ENCODE assay signal across 10 cellular contexts in the genomic region with DNA sequence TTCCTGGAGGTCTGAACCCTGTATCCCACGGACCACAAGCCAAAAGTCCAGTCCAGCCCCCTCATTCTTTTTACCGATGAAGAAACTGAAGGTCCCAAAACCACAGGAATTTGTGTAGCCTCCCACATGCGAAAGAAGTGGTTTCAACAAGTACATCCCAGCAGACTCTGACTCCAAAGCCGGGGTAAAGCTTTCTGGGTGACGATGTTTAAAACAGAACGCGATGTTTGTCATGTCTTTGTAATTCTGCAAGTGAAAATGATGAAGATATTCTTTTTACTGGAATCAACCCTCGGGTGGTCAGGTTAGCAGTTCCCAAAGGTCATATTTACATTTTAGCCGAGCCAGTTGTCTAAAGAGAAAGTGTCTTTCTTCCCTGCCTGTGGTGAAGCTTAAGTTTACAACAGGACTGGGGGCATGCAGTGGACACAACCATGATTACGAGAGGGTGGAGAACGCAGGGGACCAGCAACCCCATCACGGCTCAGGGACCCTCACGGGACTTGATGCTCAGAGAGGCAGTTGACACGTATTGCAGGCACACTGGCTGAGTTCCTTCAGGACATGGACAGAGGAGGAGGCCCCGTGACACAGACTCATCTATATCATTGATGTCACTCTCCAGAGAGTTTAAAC. TPM values are rescaled to one million over a fixed set of nuclear protein-coding genes. Genes with fewer than 3 reads are reported as not detected.
DNase-seq lines count a peak whose midpoint lies in the region; TF ChIP-seq lines count a peak whose summit lies in the region.
"Had no signal": no experiment of that assay in that cellular context is flagged by ENCODE, and none has a peak within 500 bp of the region (broad histone marks: within the 10 kb centered on the region; RNA-seq: fewer than 3 reads in every experiment).

No MANE protein-coding gene starts in this region.

- no peak for TF ChIP-seq CTCF in GM12865 (IDR thresholded peaks at IDR 0.05; ENCODE audit: insufficient read depth, low read depth, low read length, missing control alignments)
- TF ChIP-seq CTCF in neural crest cell (conservative IDR thresholded peaks at IDR 0.05), result no peak
- no peak for TF ChIP-seq CTCF in WERI-Rb-1 (IDR thresholded peaks at IDR 0.05; ENCODE audit: low read depth, low read length)
- no peak for TF ChIP-seq CTCF in type B pancreatic cell (conservative IDR thresholded peaks at IDR 0.05)

- H3K27ac ChIP-seq in WERI-Rb-1, result no peak overlapping the region

- H3K27me3 Mint-ChIP-seq in activated T-helper 1 cell treated with anti-CD3 and anti-CD28 coated beads, Interleukin-12 subunit alpha, Interleukin-12 subunit beta, Interleukin-2, Interleukin-4 antibody, amounts not matched to agents 30 ng/mL and 10 ng/mL and 1 ng/mL, durations not matched to agents 14 hours and 24 hours and 36 hours (ENCODE audit: insufficient read depth), result no peaks in the 10 kb centered on the region
- H3K27me3 Mint-ChIP-seq in neural crest cell (ENCODE audit: low read depth), result no peaks in the 10 kb centered on the region
- H3K27me3 Mint-ChIP-seq in type B pancreatic cell, result no peaks in the 10 kb centered on the region

- no peaks in the 10 kb centered on the region for H3K9me3 Mint-ChIP-seq in activated T-helper 1 cell treated with anti-CD3 and anti-CD28 coated beads, Interleukin-12 subunit alpha, Interleukin-12 subunit beta, Interleukin-2, Interleukin-4 antibody, amounts not matched to agents 30 ng/mL and 10 ng/mL and 1 ng/mL, durations not matched to agents 14 hours and 24 hours and 36 hours
- peaks cover 2% of the 10 kb centered on the region for H3K9me3 Mint-ChIP-seq in neural crest cell
- H3K9me3 Mint-ChIP-seq in type B pancreatic cell, result peaks cover 4% of the 10 kb centered on the region

- peak overlapping the region; percentile 72 for H3K4me3 Mint-ChIP-seq in activated T-helper 1 cell treated with anti-CD3 and anti-CD28 coated beads, Interleukin-12 subunit alpha, Interleukin-12 subunit beta, Interleukin-2, Interleukin-4 antibody, amounts not matched to agents 30 ng/mL and 10 ng/mL and 1 ng/mL, durations not matched to agents 14 hours and 24 hours and 36 hours
- H3K4me3 Mint-ChIP-seq in neural crest cell (no peak overlapping the region), type B pancreatic cell (no peak overlapping the region)

- H3K4me3 ChIP-seq in GM12865 (ENCODE audit: low read depth, low read length) (peak overlapping the region; percentile 38), WERI-Rb-1 (ENCODE audit: low read depth, low read length) (no peak overlapping the region)

- H3K27ac Mint-ChIP-seq in activated T-helper 1 cell treated with anti-CD3 and anti-CD28 coated beads, Interleukin-12 subunit alpha, Interleukin-12 subunit beta, Interleukin-2, Interleukin-4 antibody, amounts not matched to agents 30 ng/mL and 10 ng/mL and 1 ng/mL, durations not matched to agents 14 hours and 24 hours and 36 hours, result peak overlapping the region; percentile 82
- H3K27ac Mint-ChIP-seq in neural crest cell (ENCODE audit: unreplicated experiment) (peak overlapping the region; percentile 60), type B pancreatic cell (no peak overlapping the region)

- no peaks in the 10 kb centered on the region for H3K27me3 ChIP-seq in WERI-Rb-1 (ENCODE audit: insufficient read depth, low read depth, severe bottlenecking)

- no peaks in the 10 kb centered on the region for H3K36me3 Mint-ChIP-seq in activated T-helper 1 cell treated with anti-CD3 and anti-CD28 coated beads, Interleukin-12 subunit alpha, Interleukin-12 subunit beta, Interleukin-2, Interleukin-4 antibody, amounts not matched to agents 30 ng/mL and 10 ng/mL and 1 ng/mL, durations not matched to agents 14 hours and 24 hours and 36 hours (ENCODE audit: low read depth)
- H3K36me3 Mint-ChIP-seq in neural crest cell (ENCODE audit: low read depth) (no peaks in the 10 kb centered on the region), type B pancreatic cell (no peaks in the 10 kb centered on the region)

- DNase-seq in GM12865 (ENCODE audit: low read depth) (peak; percentile 80), HT1080 (ENCODE audit: low read depth) (peak; percentile 36), neural crest cell (ENCODE audit: low read depth, low spot score) (no peak), WERI-Rb-1 (no peak), type B pancreatic cell (ENCODE audit: extremely low spot score, unreplicated experiment) (no peak), D341Med (ENCODE audit: low spot score) (no peak)
- no peak for DNase-seq in activated T-helper 1 cell treated with anti-CD3 and anti-CD28 coated beads, Interleukin-12 subunit alpha, Interleukin-12 subunit beta, Interleukin-2, Interleukin-4 antibody, amounts not matched to agents 30 ng/mL and 10 ng/mL and 1 ng/mL, durations not matched to agents 14 hours and 24 hours and 36 hours (ENCODE audit: low spot score)
- DNase-seq: effector memory CD4-positive, alpha-beta T cell; NCI-H774; retina had no signal

- intact Hi-C loops in activated T-helper 1 cell treated with anti-CD3 and anti-CD28 coated beads, Interleukin-12 subunit alpha, Interleukin-12 subunit beta, Interleukin-2, Interleukin-4 antibody, amounts not matched to agents 30 ng/mL and 10 ng/mL and 1 ng/mL, durations not matched to agents 14 hours and 24 hours and 36 hours (cut with micrococcal nuclease), result loop anchor here (1.0 to 5.0 kb wide), 6 partner anchors 51 to 424 kb away; a partner anchor contains a TSS

- no peaks in the 10 kb centered on the region for H3K36me3 ChIP-seq in WERI-Rb-1

- peaks cover 34% of the 10 kb centered on the region for H3K4me1 Mint-ChIP-seq in activated T-helper 1 cell treated with anti-CD3 and anti-CD28 coated beads, Interleukin-12 subunit alpha, Interleukin-12 subunit beta, Interleukin-2, Interleukin-4 antibody, amounts not matched to agents 30 ng/mL and 10 ng/mL and 1 ng/mL, durations not matched to agents 14 hours and 24 hours and 36 hours (ENCODE audit: low read depth)
- H3K4me1 Mint-ChIP-seq in neural crest cell, result no peaks in the 10 kb centered on the region
- no peaks in the 10 kb centered on the region for H3K4me1 Mint-ChIP-seq in type B pancreatic cell (ENCODE audit: unreplicated experiment)

- H3K9me3 ChIP-seq in WERI-Rb-1 (ENCODE audit: severe bottlenecking), result no peaks in the 10 kb centered on the region

RNA-seq across cellular contexts. Expression of a gene that starts 17.8 kb away (rescaled TPM):
- 8.9 and 9.7 TPM in 2 replicates for total RNA-seq in HT1080 (2014; rRNA removed; shearing (Covaris generic))
- 12.8 and 20.3 TPM in 2 replicates for polyA plus RNA-seq in HT1080 (2015; cell fraction: cytosol; rRNA removed)
- polyA plus RNA-seq in HT1080 (2015; cell fraction: nucleus; rRNA removed), result 65.9 and 76.1 TPM in 2 replicates
- total RNA-seq in activated T-helper 1 cell treated with anti-CD3 and anti-CD28 coated beads, Interleukin-12 subunit alpha, Interleukin-12 subunit beta, Interleukin-2, Interleukin-4 antibody, amounts not matched to agents 30 ng/mL and 10 ng/mL and 1 ng/mL, durations not matched to agents 14 hours and 24 hours and 36 hours, result 36.5 and 38.4 TPM in 2 replicates
- total RNA-seq in neural crest cell, result 43.9 and 46.6 TPM in 2 replicates
- 34.8 and 41.3 TPM in 2 replicates for total RNA-seq in type B pancreatic cell (ENCODE audit: low replicate concordance)

Comparison
In these comparisons a context has a peak if more than half of its experiments do, and no peak if none do; other contexts are left out.
1. DNase-seq: peak in GM12865 (single experiment) and HT1080 (single experiment); none in activated T-helper 1 cell treated with anti-CD3 and anti-CD28 coated beads, Interleukin-12 subunit alpha, Interleukin-12 subunit beta, Interleukin-2, Interleukin-4 antibody, amounts not matched to agents 30 ng/mL and 10 ng/mL and 1 ng/mL, durations not matched to agents 14 hours and 24 hours and 36 hours (single experiment), neural crest cell (single experiment), WERI-Rb-1 (single experiment), type B pancreatic cell (single experiment) and D341Med (single experiment).